ENCODE assay signal across 23 cellular contexts in genomic region chr3:6351752-6352151, GRCh38.
DNase-seq lines count a peak whose midpoint lies in the region; ATAC-seq, FAIRE-seq and TF ChIP-seq lines count a peak whose summit lies in the region.
"Had no signal": no experiment of that assay in that cellular context is flagged by ENCODE, and none has a peak within 500 bp of the region (broad histone marks: within the 10 kb centered on the region; RNA-seq: fewer than 3 reads in every experiment).

No MANE protein-coding gene starts in this region.

- in situ Hi-C loops in GM12878 (cut with MboI): no loop called here

- RAD21 ChIA-PET in GM12878 (lab: Charles Lee; ENCODE audit: unreplicated experiment): no interaction called here

- no peak overlapping the region for H3K9ac ChIP-seq in GM12878 (ENCODE audit: control insufficient read depth, insufficient read depth, low read length)

- BruUV-seq in GM12878 (replicated peaks; lab: Mats Ljungman, UMichigan): no TSS peak

- no peaks in the 10 kb centered on the region for H3K9me3 ChIP-seq in GM12878 (replicated peaks; ENCODE audit: control insufficient read depth, insufficient read depth, low read length)
- H3K9me3 ChIP-seq: SJSA1 had no signal

- H4K20me1 ChIP-seq in GM12878 (ENCODE audit: control insufficient read depth, insufficient read depth): no peaks in the 10 kb centered on the region

- POLR2A ChIA-PET in GM12878 (lab: Charles Lee): no interaction called here

- no peak overlapping the region for H3K4me3 ChIP-seq in GM12878
- H3K4me3 ChIP-seq: SJSA1 had no signal

- no peak for TF ChIP-seq POLR2A in GM12878 (IDR thresholded peaks at IDR 0.05; ENCODE audit: low read depth, low read length)

- CTCF ChIA-PET in GM12878 (lab: Yijun Ruan, JAX): no interaction called here

- H2AFZ ChIP-seq in GM12878 (ENCODE audit: control insufficient read depth, low read depth, low read length): peak overlapping the region; percentile 34

- no peak for TF ChIP-seq CTCF in GM12878 (IDR thresholded peaks at IDR 0.05 in 2 of 3, conservative IDR thresholded peaks at IDR 0.05 in 1 of 3; ENCODE audit: control insufficient read depth in 2 of 3, extremely low read depth in 1 of 3, insufficient read depth in 1 of 3, low read depth in 3 of 3, low read length in 3 of 3)

- SMC1A ChIA-PET in GM12878 (lab: Charles Lee; ENCODE audit: uncharacterized antibody, unreplicated experiment): no interaction called here

- intact Hi-C loops in GM12878 (cut with micrococcal nuclease; ENCODE audit: unreplicated experiment): no loop called here

- no peak for TF ChIP-seq EP300 in GM12878 (IDR thresholded peaks at IDR 0.05; ENCODE audit: borderline replicate concordance in 1 of 2, control insufficient read depth in 1 of 2, low read depth in 2 of 2, low read length in 2 of 2)

- ATAC-seq in HG02610 (IDR thresholded peaks at IDR 0.05; ENCODE audit: unreplicated experiment) (peak; percentile 56), GM12878 (peak; percentile 83), GM18867 (IDR thresholded peaks at IDR 0.05; ENCODE audit: unreplicated experiment) (no peak)
- ATAC-seq: HCT116, T-cell had no signal

- H3K27ac ChIP-seq in GM12878 (ENCODE audit: control insufficient read depth, insufficient read depth): no peak overlapping the region
- H3K27ac ChIP-seq: HL-60, SJSA1 had no signal

- no peaks in the 10 kb centered on the region for H3K4me1 ChIP-seq in GM12878 (ENCODE audit: control insufficient read depth, insufficient read depth, low read length)
- H3K4me1 ChIP-seq: SJSA1 had no signal

- H3K79me2 ChIP-seq in GM12878 (ENCODE audit: control insufficient read depth, insufficient read depth, low read length): no peaks in the 10 kb centered on the region

- no peaks in the 10 kb centered on the region for H3K27me3 ChIP-seq in GM12878 (replicated peaks in 1 of 2; ENCODE audit: control insufficient read depth in 2 of 2, insufficient read depth in 2 of 2, low read length in 1 of 2)
- H3K27me3 ChIP-seq: SJSA1 had no signal

- no peak for TF ChIP-seq RAD21 in GM12878 (IDR thresholded peaks at IDR 0.05; ENCODE audit: insufficient read depth, low read depth, low read length)

- H3K36me3 ChIP-seq in GM12878 (ENCODE audit: control insufficient read depth in 2 of 2, insufficient read depth in 2 of 2, low read length in 1 of 2): no peaks in the 10 kb centered on the region
- H3K36me3 ChIP-seq: SJSA1 had no signal

- FAIRE-seq in GM12878 (lab: Jason Lieb, UNC): no peak

- WGBS in GM12878 (ENCODE audit: insufficient coverage, insufficient replicate concordance, low lambda C conversion rate, missing lambda C conversion rate): 2% methylated on average over 3 of the region's 3 CpGs

- no peak overlapping the region for H3K4me2 ChIP-seq in GM12878 (ENCODE audit: control insufficient read depth, insufficient read depth)

- peak; percentile 8 for DNase-seq in DMS53 treated with DMSO at 0.1 percent for 48 hours (lab: John Stamatoyannopoulos, UW; ENCODE audit: unreplicated experiment)
- no peak for DNase-seq in GM12878 (ENCODE audit: low read depth, low spot score)
- peak; percentile 2 for DNase-seq in left kidney (ENCODE audit: low read depth, low spot score)
- no peak for DNase-seq in NOMO-1 treated with dmso at 0.1 percent for 144 hours (lab: John Stamatoyannopoulos, UW; ENCODE audit: unreplicated experiment)
- no peak for DNase-seq in NCI-H2081 treated with DMSO at 0.1 percent for 48 hours (lab: John Stamatoyannopoulos, UW)
- DNase-seq in glomerular visceral epithelial cell (ENCODE audit: extremely low spot score): no peak
- DNase-seq: 8988T, DMS153, Karpas-422, NCI-H1105, NCI-H1436 treated with DMSO at 0.1 percent for 48 hours, NCI-H187 treated with DMSO at 0.1 percent for 48 hours, NCI-H2107, NCI-H524, NCI-H774, Right ventricle myocardium superior, RPMI8226, T-cell had no signal

TF ChIP-seq in GM12878, 131 proteins besides CTCF, POLR2A, EP300 and RAD21:
- TF ChIP-seq ESRRA (IDR thresholded peaks at IDR 0.05; ENCODE audit: low read length) (no peak), MTA3 (IDR thresholded peaks at IDR 0.05; ENCODE audit: borderline replicate concordance, low read length) (no peak), RUNX3 (IDR thresholded peaks at IDR 0.05; ENCODE audit: low read length) (peak; percentile 18; the same call in 1 of the 2 replicates), MTA2 (IDR thresholded peaks at IDR 0.05; ENCODE audit: low read depth) (no peak)

Comparison
In these comparisons a context has a peak if more than half of its experiments do, and no peak if none do; other contexts are left out.
1. DNase-seq: peak in DMS53 treated with DMSO at 0.1 percent for 48 hours (single experiment) and left kidney (single experiment); none in GM12878 (single experiment), NOMO-1 treated with dmso at 0.1 percent for 144 hours (single experiment), NCI-H2081 treated with DMSO at 0.1 percent for 48 hours (single experiment) and glomerular visceral epithelial cell (single experiment).